In the genomic region with DNA sequence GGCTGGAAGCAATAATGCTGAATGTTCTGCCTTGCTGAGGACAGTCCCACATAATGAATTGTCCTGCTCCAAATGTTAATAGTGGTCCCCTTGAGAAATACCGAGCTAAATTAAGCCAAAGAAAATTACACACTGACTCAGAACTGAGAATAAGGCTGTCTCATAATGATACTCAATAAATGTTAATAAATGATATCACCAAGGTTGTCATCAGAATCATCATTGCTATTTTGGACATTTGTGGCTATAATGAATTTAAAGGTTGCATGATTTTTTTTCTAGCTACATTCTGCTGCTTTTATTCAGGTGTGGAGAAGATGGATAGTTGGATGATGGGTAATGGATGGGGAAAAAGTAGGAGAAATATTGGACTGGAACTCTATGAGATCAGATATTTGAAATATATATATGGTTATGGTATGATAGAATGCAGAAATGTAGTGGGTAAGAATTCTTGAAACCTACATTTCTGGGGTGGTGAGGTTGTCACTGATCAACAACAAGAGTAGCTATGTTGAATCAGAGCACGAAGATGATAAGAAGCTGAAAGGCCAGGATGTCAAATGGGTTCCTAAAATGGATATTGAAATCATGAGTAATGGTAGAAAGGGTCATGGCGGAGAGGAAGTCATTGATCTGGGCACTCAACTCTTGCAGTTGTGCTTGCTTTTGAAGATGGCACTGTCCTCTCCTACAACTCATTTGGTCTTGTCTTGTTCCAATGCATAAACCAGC, we compare ENCODE assay signal across 1 cellular context.
TF ChIP-seq lines count a peak whose summit lies in the region.

No MANE protein-coding gene starts in this region.

TF ChIP-seq in GM12878, 131 proteins besides CTCF, POLR2A, EP300 and RAD21 (continued from another document):
- TF ChIP-seq, protein P1, sequence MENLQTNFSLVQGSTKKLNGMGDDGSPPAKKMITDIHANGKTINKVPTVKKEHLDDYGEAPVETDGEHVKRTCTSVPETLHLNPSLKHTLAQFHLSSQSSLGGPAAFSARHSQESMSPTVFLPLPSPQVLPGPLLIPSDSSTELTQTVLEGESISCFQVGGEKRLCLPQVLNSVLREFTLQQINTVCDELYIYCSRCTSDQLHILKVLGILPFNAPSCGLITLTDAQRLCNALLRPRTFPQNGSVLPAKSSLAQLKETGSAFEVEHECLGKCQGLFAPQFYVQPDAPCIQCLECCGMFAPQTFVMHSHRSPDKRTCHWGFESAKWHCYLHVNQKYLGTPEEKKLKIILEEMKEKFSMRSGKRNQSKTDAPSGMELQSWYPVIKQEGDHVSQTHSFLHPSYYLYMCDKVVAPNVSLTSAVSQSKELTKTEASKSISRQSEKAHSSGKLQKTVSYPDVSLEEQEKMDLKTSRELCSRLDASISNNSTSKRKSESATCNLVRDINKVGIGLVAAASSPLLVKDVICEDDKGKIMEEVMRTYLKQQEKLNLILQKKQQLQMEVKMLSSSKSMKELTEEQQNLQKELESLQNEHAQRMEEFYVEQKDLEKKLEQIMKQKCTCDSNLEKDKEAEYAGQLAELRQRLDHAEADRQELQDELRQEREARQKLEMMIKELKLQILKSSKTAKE (IDR thresholded peaks at IDR 0.05; ENCODE audit: low read depth, poor library complexity, severe bottlenecking) = no peak
- TF ChIP-seq, protein P2, sequence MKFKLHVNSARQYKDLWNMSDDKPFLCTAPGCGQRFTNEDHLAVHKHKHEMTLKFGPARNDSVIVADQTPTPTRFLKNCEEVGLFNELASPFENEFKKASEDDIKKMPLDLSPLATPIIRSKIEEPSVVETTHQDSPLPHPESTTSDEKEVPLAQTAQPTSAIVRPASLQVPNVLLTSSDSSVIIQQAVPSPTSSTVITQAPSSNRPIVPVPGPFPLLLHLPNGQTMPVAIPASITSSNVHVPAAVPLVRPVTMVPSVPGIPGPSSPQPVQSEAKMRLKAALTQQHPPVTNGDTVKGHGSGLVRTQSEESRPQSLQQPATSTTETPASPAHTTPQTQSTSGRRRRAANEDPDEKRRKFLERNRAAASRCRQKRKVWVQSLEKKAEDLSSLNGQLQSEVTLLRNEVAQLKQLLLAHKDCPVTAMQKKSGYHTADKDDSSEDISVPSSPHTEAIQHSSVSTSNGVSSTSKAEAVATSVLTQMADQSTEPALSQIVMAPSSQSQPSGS (IDR thresholded peaks at IDR 0.05; ENCODE audit: low read length) = peak; percentile 81
- TF ChIP-seq, protein P3, sequence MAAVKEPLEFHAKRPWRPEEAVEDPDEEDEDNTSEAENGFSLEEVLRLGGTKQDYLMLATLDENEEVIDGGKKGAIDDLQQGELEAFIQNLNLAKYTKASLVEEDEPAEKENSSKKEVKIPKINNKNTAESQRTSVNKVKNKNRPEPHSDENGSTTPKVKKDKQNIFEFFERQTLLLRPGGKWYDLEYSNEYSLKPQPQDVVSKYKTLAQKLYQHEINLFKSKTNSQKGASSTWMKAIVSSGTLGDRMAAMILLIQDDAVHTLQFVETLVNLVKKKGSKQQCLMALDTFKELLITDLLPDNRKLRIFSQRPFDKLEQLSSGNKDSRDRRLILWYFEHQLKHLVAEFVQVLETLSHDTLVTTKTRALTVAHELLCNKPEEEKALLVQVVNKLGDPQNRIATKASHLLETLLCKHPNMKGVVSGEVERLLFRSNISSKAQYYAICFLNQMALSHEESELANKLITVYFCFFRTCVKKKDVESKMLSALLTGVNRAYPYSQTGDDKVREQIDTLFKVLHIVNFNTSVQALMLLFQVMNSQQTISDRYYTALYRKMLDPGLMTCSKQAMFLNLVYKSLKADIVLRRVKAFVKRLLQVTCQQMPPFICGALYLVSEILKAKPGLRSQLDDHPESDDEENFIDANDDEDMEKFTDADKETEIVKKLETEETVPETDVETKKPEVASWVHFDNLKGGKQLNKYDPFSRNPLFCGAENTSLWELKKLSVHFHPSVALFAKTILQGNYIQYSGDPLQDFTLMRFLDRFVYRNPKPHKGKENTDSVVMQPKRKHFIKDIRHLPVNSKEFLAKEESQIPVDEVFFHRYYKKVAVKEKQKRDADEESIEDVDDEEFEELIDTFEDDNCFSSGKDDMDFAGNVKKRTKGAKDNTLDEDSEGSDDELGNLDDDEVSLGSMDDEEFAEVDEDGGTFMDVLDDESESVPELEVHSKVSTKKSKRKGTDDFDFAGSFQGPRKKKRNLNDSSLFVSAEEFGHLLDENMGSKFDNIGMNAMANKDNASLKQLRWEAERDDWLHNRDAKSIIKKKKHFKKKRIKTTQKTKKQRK (IDR thresholded peaks at IDR 0.05; ENCODE audit: low read depth, low read length) = no peak
- TF ChIP-seq BCL11A (IDR thresholded peaks at IDR 0.05; ENCODE audit: low read depth, low read length) (peak; percentile 18; the same call in 1 of the 2 replicates), RAD51 (IDR thresholded peaks at IDR 0.05) (no peak), MEF2A (IDR thresholded peaks at IDR 0.05; ENCODE audit: insufficient read depth, low read depth, low read length) (peak; percentile 67), ZNF207 (IDR thresholded peaks at IDR 0.05; ENCODE audit: borderline replicate concordance) (no peak), MTA3 (IDR thresholded peaks at IDR 0.05; ENCODE audit: borderline replicate concordance, low read length) (0 out of 2 replicates have a peak, but pooled peaks have one; percentile 41), SUPT20H (IDR thresholded peaks at IDR 0.05; ENCODE audit: borderline replicate concordance, control insufficient read depth, low read depth, low read length) (no peak), NFIC (IDR thresholded peaks at IDR 0.05; ENCODE audit: low read depth, low read length) (peak; percentile 94; the same call in 1 of the 2 replicates), HDGF (IDR thresholded peaks at IDR 0.05) (no peak), SPI1 (IDR thresholded peaks at IDR 0.05; ENCODE audit: borderline replicate concordance, insufficient read depth, low read depth, low read length) (no peak), CBFB (IDR thresholded peaks at IDR 0.05; ENCODE audit: low read depth) (0 out of 2 replicates have a peak, but pooled peaks have one; percentile 36), RELA (IDR thresholded peaks at IDR 0.05; ENCODE audit: borderline replicate concordance, partially characterized antibody) (no peak), EED (IDR thresholded peaks at IDR 0.05; ENCODE audit: low read depth) (peak; percentile 12), IRF4 (IDR thresholded peaks at IDR 0.05; ENCODE audit: low read depth, low read length) (peak; percentile 22; the same call in 1 of the 2 replicates), GABPA (IDR thresholded peaks at IDR 0.05; ENCODE audit: low read depth) (0 out of 2 replicates have a peak, but pooled peaks have one; percentile 24), PAX5 (IDR thresholded peaks at IDR 0.05; ENCODE audit: borderline replicate concordance, low read depth, low read length) (no peak), NR2C2 (IDR thresholded peaks at IDR 0.05; ENCODE audit: borderline replicate concordance, control insufficient read depth, insufficient read length, low read depth) (no peak), SUZ12 (IDR thresholded peaks at IDR 0.05; ENCODE audit: unreplicated experiment) (no peak), RUNX3 (IDR thresholded peaks at IDR 0.05; ENCODE audit: low read length) (peak; percentile 70; the same call in 1 of the 2 replicates), TCF7 (IDR thresholded peaks at IDR 0.05; ENCODE audit: borderline replicate concordance) (no peak), JUNB (IDR thresholded peaks at IDR 0.05) (peak; percentile 92), ETV6 (conservative IDR thresholded peaks at IDR 0.05 in 1 of 2, IDR thresholded peaks at IDR 0.05 in 1 of 2; ENCODE audit: borderline replicate concordance in 1 of 2, low read depth in 1 of 2) (peak in 1 of 2 experiments; percentile 37; a peak in 1 of 4 replicates)
- TF ChIP-seq, protein P4, sequence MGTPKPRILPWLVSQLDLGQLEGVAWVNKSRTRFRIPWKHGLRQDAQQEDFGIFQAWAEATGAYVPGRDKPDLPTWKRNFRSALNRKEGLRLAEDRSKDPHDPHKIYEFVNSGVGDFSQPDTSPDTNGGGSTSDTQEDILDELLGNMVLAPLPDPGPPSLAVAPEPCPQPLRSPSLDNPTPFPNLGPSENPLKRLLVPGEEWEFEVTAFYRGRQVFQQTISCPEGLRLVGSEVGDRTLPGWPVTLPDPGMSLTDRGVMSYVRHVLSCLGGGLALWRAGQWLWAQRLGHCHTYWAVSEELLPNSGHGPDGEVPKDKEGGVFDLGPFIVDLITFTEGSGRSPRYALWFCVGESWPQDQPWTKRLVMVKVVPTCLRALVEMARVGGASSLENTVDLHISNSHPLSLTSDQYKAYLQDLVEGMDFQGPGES (IDR thresholded peaks at IDR 0.05) = no peak
- TF ChIP-seq, protein P5, sequence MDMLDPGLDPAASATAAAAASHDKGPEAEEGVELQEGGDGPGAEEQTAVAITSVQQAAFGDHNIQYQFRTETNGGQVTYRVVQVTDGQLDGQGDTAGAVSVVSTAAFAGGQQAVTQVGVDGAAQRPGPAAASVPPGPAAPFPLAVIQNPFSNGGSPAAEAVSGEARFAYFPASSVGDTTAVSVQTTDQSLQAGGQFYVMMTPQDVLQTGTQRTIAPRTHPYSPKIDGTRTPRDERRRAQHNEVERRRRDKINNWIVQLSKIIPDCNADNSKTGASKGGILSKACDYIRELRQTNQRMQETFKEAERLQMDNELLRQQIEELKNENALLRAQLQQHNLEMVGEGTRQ (IDR thresholded peaks at IDR 0.05; ENCODE audit: borderline replicate concordance, low read depth, low read length) = no peak
- TF ChIP-seq, protein P6, sequence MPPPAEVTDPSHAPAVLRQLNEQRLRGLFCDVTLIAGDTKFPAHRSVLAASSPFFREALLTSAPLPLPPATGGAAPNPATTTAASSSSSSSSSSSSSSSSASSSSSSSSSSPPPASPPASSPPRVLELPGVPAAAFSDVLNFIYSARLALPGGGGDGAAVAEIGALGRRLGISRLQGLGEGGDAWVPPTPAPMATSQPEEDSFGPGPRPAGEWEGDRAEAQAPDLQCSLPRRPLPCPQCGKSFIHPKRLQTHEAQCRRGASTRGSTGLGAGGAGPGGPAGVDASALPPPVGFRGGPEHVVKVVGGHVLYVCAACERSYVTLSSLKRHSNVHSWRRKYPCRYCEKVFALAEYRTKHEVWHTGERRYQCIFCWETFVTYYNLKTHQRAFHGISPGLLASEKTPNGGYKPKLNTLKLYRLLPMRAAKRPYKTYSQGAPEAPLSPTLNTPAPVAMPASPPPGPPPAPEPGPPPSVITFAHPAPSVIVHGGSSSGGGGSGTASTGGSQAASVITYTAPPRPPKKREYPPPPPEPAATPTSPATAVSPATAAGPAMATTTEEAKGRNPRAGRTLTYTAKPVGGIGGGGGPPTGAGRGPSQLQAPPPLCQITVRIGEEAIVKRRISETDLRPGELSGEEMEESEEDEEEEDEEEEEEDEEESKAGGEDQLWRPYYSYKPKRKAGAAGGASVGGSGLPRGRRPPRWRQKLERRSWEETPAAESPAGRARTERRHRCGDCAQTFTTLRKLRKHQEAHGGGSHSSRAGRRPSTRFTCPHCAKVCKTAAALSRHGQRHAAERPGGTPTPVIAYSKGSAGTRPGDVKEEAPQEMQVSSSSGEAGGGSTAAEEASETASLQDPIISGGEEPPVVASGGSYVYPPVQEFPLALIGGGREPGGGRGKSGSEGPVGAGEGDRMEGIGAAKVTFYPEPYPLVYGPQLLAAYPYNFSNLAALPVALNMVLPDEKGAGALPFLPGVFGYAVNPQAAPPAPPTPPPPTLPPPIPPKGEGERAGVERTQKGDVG (CRISPR knock-in tag; IDR thresholded peaks at IDR 0.05) = no peak
